In genomic region chr5:142317673-142318261, GRCh38 we compare ENCODE assay signal across 2 cellular contexts.
TF ChIP-seq lines count a peak whose summit lies in the region.

No MANE protein-coding gene starts in this region.

TF ChIP-seq in A549, 52 proteins besides CTCF, POLR2A, EP300 and RAD21:
- peak; percentile 22 for TF ChIP-seq MAFK (IDR thresholded peaks at IDR 0.05; ENCODE audit: partially characterized antibody)
- no peak for TF ChIP-seq ZSCAN20 (CRISPR knock-in tag; IDR thresholded peaks at IDR 0.05)
TF ChIP-seq in A549: peak in this region for 1.

TF ChIP-seq in H1, 55 proteins besides CTCF, POLR2A, EP300 and RAD21:
- no peak for TF ChIP-seq NANOG (IDR thresholded peaks at IDR 0.05; ENCODE audit: insufficient read depth, low read depth, low read length, poor library complexity, severe bottlenecking)
- TF ChIP-seq RXRA (IDR thresholded peaks at IDR 0.05; ENCODE audit: insufficient read depth, low read depth, low read length): no peak
- no peak for TF ChIP-seq JUND (IDR thresholded peaks at IDR 0.05; ENCODE audit: low read length)
- no peak for TF ChIP-seq SIX5 (IDR thresholded peaks at IDR 0.05; ENCODE audit: low read depth, low read length)
- no peak for TF ChIP-seq YY1 (IDR thresholded peaks at IDR 0.05; ENCODE audit: low read depth, low read length)
- TF ChIP-seq SIN3A (conservative IDR thresholded peaks at IDR 0.05 in 1 of 2, IDR thresholded peaks at IDR 0.05 in 1 of 2; ENCODE audit: low read depth in 1 of 2, low read length in 2 of 2): no peak
- TF ChIP-seq ASH2L (IDR thresholded peaks at IDR 0.05; ENCODE audit: low read length): no peak
